21 cellular contexts compared by ENCODE assay signal in genomic region chr11:121163658-121164308, GRCh38.
DNase-seq lines count a peak whose midpoint lies in the region; ATAC-seq, FAIRE-seq and TF ChIP-seq lines count a peak whose summit lies in the region.
"Had no signal": no experiment of that assay in that cellular context is flagged by ENCODE, and none has a peak within 500 bp of the region (broad histone marks: within the 10 kb centered on the region; RNA-seq: fewer than 3 reads in every experiment).

No MANE protein-coding gene starts in this region.

- H3K9ac ChIP-seq in GM12878 (ENCODE audit: control insufficient read depth, insufficient read depth, low read length) = no peak overlapping the region

- POLR2A ChIA-PET in MCF 10A (lab: Yijun Ruan, JAX) (interaction anchor here (0.7 kb wide), 1 partner anchor 10 kb away, joined by 3 read pairs; no protein-coding TSS in a partner anchor), HEK293 (lab: Yijun Ruan, JAX) (no interaction called here), GM12878 (lab: Charles Lee) (no interaction called here)

- no peaks in the 10 kb centered on the region for H3K36me3 Mint-ChIP-seq in MCF 10A (ENCODE audit: insufficient read depth, unreplicated experiment)
- H3K36me3 Mint-ChIP-seq: natural killer cell had no signal

- 0% methylated on average over 6 of the region's 6 CpGs for WGBS in GM12878 (ENCODE audit: insufficient coverage, insufficient replicate concordance, low lambda C conversion rate, missing lambda C conversion rate)

- peaks cover 28% of the 10 kb centered on the region for H3K27me3 Mint-ChIP-seq in MCF 10A (ENCODE audit: insufficient read depth, unreplicated experiment)

- BruUV-seq in MCF 10A (replicated peaks; lab: Mats Ljungman, UMichigan) = no TSS peak
- no TSS peak for BruUV-seq in GM12878 (replicated peaks; lab: Mats Ljungman, UMichigan)

- H3K9me3 ChIP-seq in breast epithelium (no peaks in the 10 kb centered on the region), HEK293 (ENCODE audit: control insufficient read depth, insufficient read depth, low read depth, low read length) (no peaks in the 10 kb centered on the region), GM12878 (replicated peaks; ENCODE audit: control insufficient read depth, insufficient read depth, low read length) (no peaks in the 10 kb centered on the region)
- H3K9me3 ChIP-seq: thyroid gland had no signal

- H3K4me3 Mint-ChIP-seq in MCF 10A (ENCODE audit: unreplicated experiment) = no peak overlapping the region
- H3K4me3 Mint-ChIP-seq: natural killer cell; stimulated activated naive CD8-positive, alpha-beta T cell treated with anti-CD3 and anti-CD28 coated beads, Interleukin-15, Interleukin-2, amounts not matched to agents 100 ng/mL and 50 ng/mL, for 24 hours had no signal

- H3K36me3 ChIP-seq in breast epithelium (no peaks in the 10 kb centered on the region), HEK293 (ENCODE audit: control insufficient read depth in 2 of 2, insufficient read depth in 1 of 2, low read length in 2 of 2) (no peaks in the 10 kb centered on the region), GM12878 (ENCODE audit: control insufficient read depth in 2 of 2, insufficient read depth in 2 of 2, low read length in 1 of 2) (no peaks in the 10 kb centered on the region)
- H3K36me3 ChIP-seq: cardiac muscle cell had no signal

- TF ChIP-seq POLR2A in breast epithelium (IDR thresholded peaks at IDR 0.05) (no peak), GM12878 (IDR thresholded peaks at IDR 0.05; ENCODE audit: low read depth, low read length) (no peak)

- H2AFZ ChIP-seq in GM12878 (ENCODE audit: control insufficient read depth, low read depth, low read length) = no peak overlapping the region

- H4K20me1 ChIP-seq in GM12878 (ENCODE audit: control insufficient read depth, insufficient read depth) = no peaks in the 10 kb centered on the region

- CTCF ChIA-PET in MCF 10A (lab: Yijun Ruan, JAX) (interaction anchor here (1.0 kb wide), 1 partner anchor 31 kb away, joined by 5 read pairs; no protein-coding TSS in a partner anchor), HEK293 (lab: Yijun Ruan, JAX) (no interaction called here), GM12878 (lab: Yijun Ruan, JAX) (interaction anchor here (0.6 kb wide), 1 partner anchor 609 kb away, joined by 3 read pairs; no protein-coding TSS in a partner anchor)

- H3K4me1 ChIP-seq in breast epithelium (no peaks in the 10 kb centered on the region), HEK293 (ENCODE audit: control insufficient read depth, insufficient read depth, low read length) (no peaks in the 10 kb centered on the region), GM12878 (ENCODE audit: control insufficient read depth, insufficient read depth, low read length) (no peaks in the 10 kb centered on the region)
- H3K4me1 ChIP-seq: thyroid gland had no signal

- peaks cover 0 to 4% of the 10 kb centered on the region in 2 donors for H3K27me3 ChIP-seq in breast epithelium
- no peaks in the 10 kb centered on the region; a peak in 2 of 4 replicates for H3K27me3 ChIP-seq in GM12878 (replicated peaks in 1 of 2; ENCODE audit: control insufficient read depth in 2 of 2, insufficient read depth in 2 of 2, low read length in 1 of 2)
- H3K27me3 ChIP-seq: cardiac muscle cell, thyroid gland had no signal

- TF ChIP-seq EP300 in GM12878 (IDR thresholded peaks at IDR 0.05; ENCODE audit: borderline replicate concordance in 1 of 2, control insufficient read depth in 1 of 2, low read depth in 2 of 2, low read length in 2 of 2) = no peak

- peaks cover 6% of the 10 kb centered on the region for H3K4me1 Mint-ChIP-seq in MCF 10A (ENCODE audit: insufficient read depth, unreplicated experiment)
- H3K4me1 Mint-ChIP-seq: natural killer cell had no signal

- in situ Hi-C loops in GM12878 (cut with MboI) = no loop called here

- RAD21 ChIA-PET in GM12878 (lab: Charles Lee; ENCODE audit: unreplicated experiment) = no interaction called here

- intact Hi-C loops in MCF 10A (cut with micrococcal nuclease) (no loop called here), breast epithelium (cut with DNase I; ENCODE audit: low total_unique reads) (no loop called here), GM12878 (cut with micrococcal nuclease; ENCODE audit: unreplicated experiment) (no loop called here)

- peak; percentile 35 for FAIRE-seq in GM12878 (lab: Jason Lieb, UNC)
- no peak for FAIRE-seq in urothelium cell line (lab: Jason Lieb, UNC)
- FAIRE-seq in D721Med (lab: Jason Lieb, UNC) = no peak

- no peak overlapping the region for H3K4me3 ChIP-seq in breast epithelium
- H3K4me3 ChIP-seq in HEK293 (ENCODE audit: low read depth, low read length) = no peak overlapping the region
- H3K4me3 ChIP-seq in GM12878 = no peak overlapping the region
- H3K4me3 ChIP-seq: cardiac muscle cell, coronary artery, thyroid gland had no signal

- no peak overlapping the region for H3K4me2 ChIP-seq in GM12878 (ENCODE audit: control insufficient read depth, insufficient read depth)

- DNase-seq in MCF 10A (ENCODE audit: unreplicated experiment) = peak; percentile 54
- no peak for DNase-seq in breast epithelium (ENCODE audit: low spot score in 2 of 2)
- DNase-seq in GM12878 (ENCODE audit: low read depth, low spot score) = peak; percentile 4
- peak; percentile 11 for DNase-seq in urothelium cell line (ENCODE audit: low spot score)
- DNase-seq in D721Med (ENCODE audit: insufficient read length, low spot score) = no peak
- DNase-seq in stimulated activated CD4-positive, alpha-beta T cell treated with anti-CD3 and anti-CD28 coated beads, Interleukin-12 subunit alpha, Interleukin-12 subunit beta, amount 100 ng/mL, for 4 hours = no peak
- DNase-seq: amniotic stem cell; Calu3; left ventricle myocardium superior; natural killer cell; NCI-H1436 treated with DMSO at 0.1 percent for 48 hours; NCI-H446 treated with DMSO at 0.1 percent for 48 hours; Right ventricle myocardium superior; stimulated activated CD4-positive, alpha-beta T cell treated with anti-CD3 and anti-CD28 coated beads, Interleukin-4, amount 100 ng/mL, for 1 hour; T1000; thyroid gland had no signal

- TF ChIP-seq RAD21 in GM12878 (IDR thresholded peaks at IDR 0.05; ENCODE audit: insufficient read depth, low read depth, low read length) = no peak

- SMC1A ChIA-PET in GM12878 (lab: Charles Lee; ENCODE audit: uncharacterized antibody, unreplicated experiment) = interaction anchor here (2.0 kb wide), 1 partner anchor 31 kb away, joined by 6 read pairs; no protein-coding TSS in a partner anchor

- H3K27ac ChIP-seq in breast epithelium = no peak overlapping the region
- no peak overlapping the region for H3K27ac ChIP-seq in HEK293 (ENCODE audit: extremely low read depth, low read depth, low read length)
- no peak overlapping the region for H3K27ac ChIP-seq in GM12878 (ENCODE audit: control insufficient read depth, insufficient read depth)
- H3K27ac ChIP-seq: C4-2B, cardiac muscle cell, coronary artery, thyroid gland had no signal

- TF ChIP-seq CTCF in MCF 10A (IDR thresholded peaks at IDR 0.05; ENCODE audit: unreplicated experiment) = no peak
- no peak for TF ChIP-seq CTCF in breast epithelium (IDR thresholded peaks at IDR 0.05)
- TF ChIP-seq CTCF in HEK293 (tag by site-specific recombination; IDR thresholded peaks at IDR 0.05) = no peak
- TF ChIP-seq CTCF in GM12878 (IDR thresholded peaks at IDR 0.05 in 2 of 3, conservative IDR thresholded peaks at IDR 0.05 in 1 of 3; ENCODE audit: control insufficient read depth in 2 of 3, extremely low read depth in 1 of 3, insufficient read depth in 1 of 3, low read depth in 3 of 3, low read length in 3 of 3) = no peak
- no peak for TF ChIP-seq CTCF in D721Med (IDR thresholded peaks at IDR 0.05; ENCODE audit: insufficient read depth, missing control alignments)

- H3K27ac Mint-ChIP-seq in MCF 10A (ENCODE audit: low read depth, unreplicated experiment) = no peak overlapping the region
- H3K27ac Mint-ChIP-seq: natural killer cell; stimulated activated naive CD8-positive, alpha-beta T cell treated with anti-CD3 and anti-CD28 coated beads, Interleukin-15, Interleukin-2, amounts not matched to agents 100 ng/mL and 50 ng/mL, for 24 hours had no signal

- peak; percentile 94 for ATAC-seq in GM12878
- ATAC-seq: left ventricle myocardium superior, natural killer cell had no signal

- H3K79me2 ChIP-seq in GM12878 (ENCODE audit: control insufficient read depth, insufficient read depth, low read length) = no peaks in the 10 kb centered on the region

- no peaks in the 10 kb centered on the region for H3K9me3 Mint-ChIP-seq in MCF 10A (ENCODE audit: unreplicated experiment)
- H3K9me3 Mint-ChIP-seq: natural killer cell; stimulated activated naive CD8-positive, alpha-beta T cell treated with anti-CD3 and anti-CD28 coated beads, Interleukin-15, Interleukin-2, amounts not matched to agents 100 ng/mL and 50 ng/mL, for 24 hours had no signal

TF ChIP-seq in HEK293, 187 proteins besides CTCF, POLR2A, EP300 and RAD21:
- 0 out of 2 replicates have a peak, but pooled peaks have one; percentile 21 for TF ChIP-seq KLF9 (tag by site-specific recombination; IDR thresholded peaks at IDR 0.05; ENCODE audit: low read depth)
- TF ChIP-seq EGR2 (tag by site-specific recombination; IDR thresholded peaks at IDR 0.05; ENCODE audit: low read depth) = peak; percentile 52
- no peak for TF ChIP-seq ZNF548 (tag by site-specific recombination; IDR thresholded peaks at IDR 0.05)
- TF ChIP-seq ZFHX2 (tag by site-specific recombination; conservative IDR thresholded peaks at IDR 0.05) = peak; percentile 48; the same call in 1 of the 2 replicates
TF ChIP-seq in HEK293: peak in this region for 3.

TF ChIP-seq in GM12878, 131 proteins besides CTCF, POLR2A, EP300 and RAD21:
- no peak for TF ChIP-seq HDAC6 (IDR thresholded peaks at IDR 0.05; ENCODE audit: unreplicated experiment)
- no peak for TF ChIP-seq ZNF24 (IDR thresholded peaks at IDR 0.05)
- no peak for TF ChIP-seq RB1 (IDR thresholded peaks at IDR 0.05; ENCODE audit: borderline replicate concordance)
- no peak for TF ChIP-seq ZBED1 (IDR thresholded peaks at IDR 0.05; ENCODE audit: borderline replicate concordance)
- no peak for TF ChIP-seq EZH2 (IDR thresholded peaks at IDR 0.05; ENCODE audit: borderline replicate concordance, control insufficient read depth, low read depth, low read length)
- TF ChIP-seq ATF7 (IDR thresholded peaks at IDR 0.05; ENCODE audit: low read depth) = no peak
- TF ChIP-seq POLR2AphosphoS2 (IDR thresholded peaks at IDR 0.05; ENCODE audit: low read depth, low read length) = no peak
- TF ChIP-seq TAF1 (IDR thresholded peaks at IDR 0.05; ENCODE audit: borderline replicate concordance, low read depth, low read length) = no peak
- TF ChIP-seq SREBF2 (IDR thresholded peaks at IDR 0.05; ENCODE audit: low read length) = no peak
- TF ChIP-seq EED (IDR thresholded peaks at IDR 0.05; ENCODE audit: low read depth) = no peak

Comparison
In these comparisons a context has a peak if more than half of its experiments do, and no peak if none do; other contexts are left out.
1. DNase-seq: peak in MCF 10A (single experiment), GM12878 (single experiment) and urothelium cell line (single experiment); none in breast epithelium (0 of 2), D721Med (single experiment) and stimulated activated CD4-positive, alpha-beta T cell treated with anti-CD3 and anti-CD28 coated beads, Interleukin-12 subunit alpha, Interleukin-12 subunit beta, amount 100 ng/mL, for 4 hours (single experiment).